ENCODE assay signal across 1 cellular context in genomic region chr1:16677552-16678423, GRCh38.
A peak's percentile ranks its signal among the peaks of the same experiment; 100 is the strongest.
TF ChIP-seq lines count a peak whose summit lies in the region.

No MANE protein-coding gene starts in this region.

TF ChIP-seq in K562, 482 proteins besides CTCF, POLR2A, EP300 and RAD21 (continued from another document and continues in another):
- TF ChIP-seq ZNF398 (CRISPR knock-in tag; IDR thresholded peaks at IDR 0.05) (no peak), BDP1 (IDR thresholded peaks at IDR 0.05; ENCODE audit: insufficient read depth, insufficient read length) (peak; percentile 76), NFATC3 (IDR thresholded peaks at IDR 0.05) (peak; percentile 74; the same call in 1 of the 2 replicates), ZNF316 (IDR thresholded peaks at IDR 0.05) (no peak), TCF3 (CRISPR knock-in tag; IDR thresholded peaks at IDR 0.05) (no peak), HDGF (IDR thresholded peaks at IDR 0.05) (no peak), ZNF444 (CRISPR knock-in tag; IDR thresholded peaks at IDR 0.05) (no peak), SMAD4 (CRISPR knock-in tag; conservative IDR thresholded peaks at IDR 0.05) (0 out of 2 replicates have a peak, but pooled peaks have one; percentile 40), MEF2D (tag; conservative IDR thresholded peaks at IDR 0.05; ENCODE audit: low read depth) (no peak), HNRNPK (IDR thresholded peaks at IDR 0.05; ENCODE audit: low read depth, low read length, poor library complexity, severe bottlenecking) (no peak), PPARD (CRISPR knock-in tag; IDR thresholded peaks at IDR 0.05) (no peak), FOXJ2 (tag; IDR thresholded peaks at IDR 0.05) (peak; percentile 64; the same call in 1 of the 2 replicates), ZNF324 (CRISPR knock-in tag; IDR thresholded peaks at IDR 0.05) (0 out of 2 replicates have a peak, but pooled peaks have one; percentile 19), SMAD1 (IDR thresholded peaks at IDR 0.05; ENCODE audit: low read depth, low read length, partially characterized antibody) (no peak), ZNF354B (CRISPR knock-in tag; IDR thresholded peaks at IDR 0.05) (0 out of 2 replicates have a peak, but pooled peaks have one; percentile 15), POLR2G (IDR thresholded peaks at IDR 0.05; ENCODE audit: low read depth, low read length) (no peak), POLR3A (IDR thresholded peaks at IDR 0.05; ENCODE audit: borderline replicate concordance, extremely low read depth, insufficient read depth, insufficient read length) (peak; percentile 88), HMBOX1 (IDR thresholded peaks at IDR 0.05) (peak; percentile 99), FOXA1 (IDR thresholded peaks at IDR 0.05; ENCODE audit: borderline replicate concordance) (no peak), THAP7 (CRISPR knock-in tag; IDR thresholded peaks at IDR 0.05) (peak; percentile 85; the same call in 1 of the 2 replicates), SOX6 (IDR thresholded peaks at IDR 0.05) (peak; percentile 19; the same call in 1 of the 2 replicates), DMBX1 (CRISPR knock-in tag; IDR thresholded peaks at IDR 0.05; ENCODE audit: borderline replicate concordance) (no peak), USF1 (CRISPR knock-in tag; IDR thresholded peaks at IDR 0.05) (no peak), ARHGAP35 (IDR thresholded peaks at IDR 0.05; ENCODE audit: partially characterized antibody) (no peak), CEBPZ (IDR thresholded peaks at IDR 0.05; ENCODE audit: borderline replicate concordance, low read depth, low read length) (no peak), KAT2B (IDR thresholded peaks at IDR 0.05; ENCODE audit: low read depth, low read length) (no peak), ATF1 (CRISPR knock-in tag; IDR thresholded peaks at IDR 0.05) (no peak), ATF1 (tag; IDR thresholded peaks at IDR 0.05) (peak; percentile 44; the same call in 1 of the 2 replicates), ZNF384 (IDR thresholded peaks at IDR 0.05; ENCODE audit: low read depth, low read length) (peak; percentile 64; the same call in 1 of the 2 replicates), RCOR1 (IDR thresholded peaks at IDR 0.05; ENCODE audit: borderline replicate concordance in 1 of 2, low read depth in 2 of 2, low read length in 2 of 2) (peak in 1 of 2 experiments; percentile 44; a peak in 1 of 4 replicates), ZNF586 (CRISPR knock-in tag; conservative IDR thresholded peaks at IDR 0.05) (no peak), E2F6 (IDR thresholded peaks at IDR 0.05; ENCODE audit: borderline replicate concordance in 1 of 2, extremely low read depth in 1 of 2, insufficient read depth in 1 of 2, insufficient read length in 1 of 2, low read depth in 1 of 2, low read length in 1 of 2, poor library complexity in 1 of 2, severe bottlenecking in 1 of 2) (peak in 1 of 2 experiments; percentile 26), PATZ1 (CRISPR knock-in tag; IDR thresholded peaks at IDR 0.05; ENCODE audit: borderline replicate concordance) (peak; percentile 69; the same call in 1 of the 2 replicates), KLF6 (CRISPR knock-in tag; IDR thresholded peaks at IDR 0.05; ENCODE audit: borderline replicate concordance) (no peak; the same call in 1 of the 2 replicates), NFIC (IDR thresholded peaks at IDR 0.05) (peak; percentile 85), RBBP5 (IDR thresholded peaks at IDR 0.05; ENCODE audit: borderline replicate concordance, insufficient read depth, low read length, poor library complexity, severe bottlenecking) (no peak), PHF21A (IDR thresholded peaks at IDR 0.05; ENCODE audit: borderline replicate concordance, low read depth) (0 out of 2 replicates have a peak, but pooled peaks have one; percentile 50), ZNF143 (CRISPR knock-in tag; IDR thresholded peaks at IDR 0.05) (peak; percentile 20; the same call in 1 of the 2 replicates), SRSF9 (IDR thresholded peaks at IDR 0.05; ENCODE audit: borderline replicate concordance, low read depth, low read length) (no peak), ZZZ3 (IDR thresholded peaks at IDR 0.05) (no peak), DNMT1 (IDR thresholded peaks at IDR 0.05) (no peak), ZNF175 (CRISPR knock-in tag; IDR thresholded peaks at IDR 0.05; ENCODE audit: low read depth) (no peak), ILF3 (IDR thresholded peaks at IDR 0.05; ENCODE audit: borderline replicate concordance) (no peak), DIDO1 (tag; IDR thresholded peaks at IDR 0.05; ENCODE audit: low read depth) (no peak), ARID2 (IDR thresholded peaks at IDR 0.05) (no peak), SFPQ (IDR thresholded peaks at IDR 0.05; ENCODE audit: low read depth, low read length) (no peak), POLR3G (IDR thresholded peaks at IDR 0.05; ENCODE audit: extremely low read depth, insufficient read length, insufficient replicate concordance) (peak; percentile 75), RBM17 (IDR thresholded peaks at IDR 0.05; ENCODE audit: borderline replicate concordance, low read depth, low read length) (no peak), ZNF232 (CRISPR knock-in tag; IDR thresholded peaks at IDR 0.05) (no peak), PHF20 (IDR thresholded peaks at IDR 0.05; ENCODE audit: partially characterized antibody) (peak; percentile 11), MTA1 (IDR thresholded peaks at IDR 0.05; ENCODE audit: borderline replicate concordance) (peak; percentile 81; the same call in 1 of the 2 replicates), ZNF780A (CRISPR knock-in tag; IDR thresholded peaks at IDR 0.05) (no peak), TBP (optimal IDR thresholded peaks at IDR 0.05; ENCODE audit: low read depth, low read length) (peak; percentile 98), IRF1 (CRISPR knock-in tag; IDR thresholded peaks at IDR 0.05; ENCODE audit: borderline replicate concordance) (no peak), ZKSCAN8 (CRISPR knock-in tag; IDR thresholded peaks at IDR 0.05) (no peak), RBM25 (IDR thresholded peaks at IDR 0.05; ENCODE audit: low read depth, low read length, severe bottlenecking) (no peak), CSDE1 (IDR thresholded peaks at IDR 0.05) (peak in 1 of 2 experiments; percentile 89; a peak in 2 of 4 replicates)
